35 cellular contexts compared by ENCODE assay signal in the genomic region with DNA sequence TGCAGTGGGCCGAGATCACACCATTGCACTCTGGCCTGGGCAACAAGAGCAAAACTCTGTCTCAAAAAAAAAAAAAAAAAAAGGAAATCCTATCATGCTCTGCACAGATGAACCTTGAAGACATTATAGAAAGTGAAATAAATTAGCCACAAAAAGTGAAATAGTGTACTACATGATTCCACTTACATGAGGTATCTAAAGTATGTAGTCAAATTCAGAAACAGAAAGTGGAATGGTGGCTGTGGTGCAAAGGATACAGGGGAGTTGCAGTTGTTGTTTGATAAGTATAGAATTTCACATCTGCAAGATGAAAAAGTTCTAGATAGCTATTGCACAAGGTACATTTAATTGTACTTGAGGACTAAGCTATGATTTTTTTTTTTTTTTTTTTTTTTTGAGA.
"Had no signal": no experiment of that assay in that cellular context is flagged by ENCODE, and none has a peak within 500 bp of the region (broad histone marks: within the 10 kb centered on the region; RNA-seq: fewer than 3 reads in every experiment).

No MANE protein-coding gene starts in this region.

- H3K9me3 Mint-ChIP-seq: activated CD4-positive, alpha-beta T cell treated with anti-CD3 and anti-CD28 coated beads, Interleukin-2, amount 10 ng/mL, durations not matched to agents 7 days and 5 days; activated naive CD4-positive, alpha-beta T cell treated with anti-CD3 and anti-CD28 coated beads, Interleukin-2, amount 50 U/mL, for 24 hours; activated naive CD8-positive, alpha-beta T cell treated with anti-CD3 and anti-CD28 coated beads, Interleukin-2, amount 10 ng/mL, durations not matched to agents 7 days and 5 days; activated T-cell treated with anti-CD3 and anti-CD28 coated beads, Interleukin-2, amount 50 U/mL, for 24 hours; activated T-helper 2 cell treated with anti-CD3 and anti-CD28 coated beads, Interferon-gamma antibody, Interleukin-2, Interleukin-4, amounts not matched to agents 10 μg/mL and 5 μg/mL and 100 μg/mL, durations not matched to agents 14 hours and 24 hours and 36 hours; T-helper 1 cell treated with Interleukin-12 subunit alpha and Interleukin-12 subunit beta and Interleukin-4 antibody, amounts not matched to agents 30 μg/mL and 1 μg/mL, for 36 hours; T-helper 2 cell treated with Interferon-gamma antibody and Interleukin-4, amounts not matched to agents 5 μg/mL and 100 μg/mL, for 36 hours had no signal

- H3K4me3 ChIP-seq: adrenal gland, body of pancreas, breast epithelium, MG63, Peyer's patch, SJSA1 had no signal

- ATAC-seq: activated CD4-positive, alpha-beta T cell treated with anti-CD3 and anti-CD28 coated beads for 36 hours; activated CD4-positive, CD25-positive, alpha-beta regulatory T cell treated with anti-CD3 and anti-CD28 coated beads, Interleukin-2, amount 50 U/mL, for 24 hours; activated CD8-positive, alpha-beta T cell treated with anti-CD3 and anti-CD28 coated beads, Interleukin-2, amount 10 ng/mL, durations not matched to agents 7 days and 5 days; body of pancreas; PC-3; WTC11 had no signal

- DNase-seq: activated CD4-positive, alpha-beta T cell treated with anti-CD3 and anti-CD28 coated beads for 36 hours; activated CD4-positive, alpha-beta T cell treated with anti-CD3 and anti-CD28 coated beads, Interleukin-2, amount 10 ng/mL, durations not matched to agents 7 days and 5 days; activated CD4-positive, alpha-beta T cell treated with anti-CD3 and anti-CD28 coated beads, Interleukin-2, amount 50 U/mL, for 48 hours; activated CD8-positive, alpha-beta T cell treated with anti-CD3 and anti-CD28 coated beads, Interleukin-2, amount 10 ng/mL, durations not matched to agents 7 days and 5 days; activated gamma-delta T cell; activated naive CD4-positive, alpha-beta T cell treated with Interleukin-2 at 50 U/mL for 16 hours; activated naive CD8-positive, alpha-beta T cell treated with anti-CD3 and anti-CD28 coated beads, Interleukin-2, amount 10 ng/mL, durations not matched to agents 7 days and 5 days; activated T-cell treated with anti-CD3 and anti-CD28 coated beads, Interleukin-2, amount 50 U/mL, for 24 hours; adrenal gland; body of pancreas; MG63; NCI-H1092 treated with DMSO at 0.1 percent for 48 hours; NCI-H1417; NCI-H146; NCI-H187; NCI-H2029 treated with DMSO at 0.1 percent for 48 hours; NCI-H2107; NCI-H2171; NCI-H510A; NCI-H526; NCI-H748 treated with DMSO at 0.1 percent for 48 hours; NK-92 treated with Interleukin-12 subunit alpha and Interleukin-12 subunit beta, amount 100 ng/mL, for 24 hours; PC-3; Peyer's patch; RPMI8226; SHP77 treated with DMSO at 0.1 percent for 48 hours; SK-N-SH had no signal

- H3K27me3 ChIP-seq: adrenal gland, body of pancreas, breast epithelium, MG63, Peyer's patch, SJSA1 had no signal

- H3K27ac Mint-ChIP-seq: activated CD4-positive, alpha-beta T cell treated with anti-CD3 and anti-CD28 coated beads for 36 hours; activated CD4-positive, alpha-beta T cell treated with anti-CD3 and anti-CD28 coated beads, Interleukin-2, amount 10 ng/mL, durations not matched to agents 7 days and 5 days; activated CD8-positive, alpha-beta T cell treated with anti-CD3 and anti-CD28 coated beads, Interleukin-2, amount 10 ng/mL, durations not matched to agents 7 days and 5 days; activated naive CD4-positive, alpha-beta T cell treated with anti-CD3 and anti-CD28 coated beads, Interleukin-2, amount 50 U/mL, for 24 hours; activated naive CD8-positive, alpha-beta T cell treated with anti-CD3 and anti-CD28 coated beads, Interleukin-2, amount 10 ng/mL, durations not matched to agents 7 days and 5 days; activated T-cell treated with anti-CD3 and anti-CD28 coated beads, Interleukin-2, amount 50 U/mL, for 24 hours; activated T-helper 2 cell treated with anti-CD3 and anti-CD28 coated beads, Interferon-gamma antibody, Interleukin-2, Interleukin-4, amounts not matched to agents 10 μg/mL and 5 μg/mL and 100 μg/mL, durations not matched to agents 14 hours and 24 hours and 36 hours; T-helper 1 cell treated with Interleukin-12 subunit alpha and Interleukin-12 subunit beta and Interleukin-4 antibody, amounts not matched to agents 30 μg/mL and 1 μg/mL, for 36 hours; T-helper 2 cell treated with Interferon-gamma antibody and Interleukin-4, amounts not matched to agents 5 μg/mL and 100 μg/mL, for 36 hours had no signal

- H3K4me3 Mint-ChIP-seq: activated CD4-positive, alpha-beta T cell treated with anti-CD3 and anti-CD28 coated beads for 36 hours; activated CD4-positive, alpha-beta T cell treated with anti-CD3 and anti-CD28 coated beads, Interleukin-2, amount 10 ng/mL, durations not matched to agents 7 days and 5 days; activated CD8-positive, alpha-beta T cell treated with anti-CD3 and anti-CD28 coated beads, Interleukin-2, amount 10 ng/mL, durations not matched to agents 7 days and 5 days; activated naive CD4-positive, alpha-beta T cell treated with anti-CD3 and anti-CD28 coated beads, Interleukin-2, amount 50 U/mL, for 24 hours; activated naive CD8-positive, alpha-beta T cell treated with anti-CD3 and anti-CD28 coated beads, Interleukin-2, amount 10 ng/mL, durations not matched to agents 7 days and 5 days; activated T-cell treated with anti-CD3 and anti-CD28 coated beads, Interleukin-2, amount 50 U/mL, for 24 hours; T-helper 1 cell treated with Interleukin-12 subunit alpha and Interleukin-12 subunit beta and Interleukin-4 antibody, amounts not matched to agents 30 μg/mL and 1 μg/mL, for 36 hours; T-helper 2 cell treated with Interferon-gamma antibody and Interleukin-4, amounts not matched to agents 5 μg/mL and 100 μg/mL, for 36 hours; WTC11 had no signal

- H3K36me3 ChIP-seq: adrenal gland, breast epithelium, Peyer's patch, SJSA1 had no signal

- H3K27me3 Mint-ChIP-seq: activated CD4-positive, alpha-beta T cell treated with anti-CD3 and anti-CD28 coated beads for 36 hours; activated CD4-positive, alpha-beta T cell treated with anti-CD3 and anti-CD28 coated beads, Interleukin-2, amount 10 ng/mL, durations not matched to agents 7 days and 5 days; activated naive CD4-positive, alpha-beta T cell treated with anti-CD3 and anti-CD28 coated beads, Interleukin-2, amount 50 U/mL, for 24 hours; activated naive CD8-positive, alpha-beta T cell treated with anti-CD3 and anti-CD28 coated beads, Interleukin-2, amount 10 ng/mL, durations not matched to agents 7 days and 5 days; activated T-cell treated with anti-CD3 and anti-CD28 coated beads, Interleukin-2, amount 50 U/mL, for 24 hours had no signal
